8 cellular contexts compared by ENCODE assay signal in the genomic region with DNA sequence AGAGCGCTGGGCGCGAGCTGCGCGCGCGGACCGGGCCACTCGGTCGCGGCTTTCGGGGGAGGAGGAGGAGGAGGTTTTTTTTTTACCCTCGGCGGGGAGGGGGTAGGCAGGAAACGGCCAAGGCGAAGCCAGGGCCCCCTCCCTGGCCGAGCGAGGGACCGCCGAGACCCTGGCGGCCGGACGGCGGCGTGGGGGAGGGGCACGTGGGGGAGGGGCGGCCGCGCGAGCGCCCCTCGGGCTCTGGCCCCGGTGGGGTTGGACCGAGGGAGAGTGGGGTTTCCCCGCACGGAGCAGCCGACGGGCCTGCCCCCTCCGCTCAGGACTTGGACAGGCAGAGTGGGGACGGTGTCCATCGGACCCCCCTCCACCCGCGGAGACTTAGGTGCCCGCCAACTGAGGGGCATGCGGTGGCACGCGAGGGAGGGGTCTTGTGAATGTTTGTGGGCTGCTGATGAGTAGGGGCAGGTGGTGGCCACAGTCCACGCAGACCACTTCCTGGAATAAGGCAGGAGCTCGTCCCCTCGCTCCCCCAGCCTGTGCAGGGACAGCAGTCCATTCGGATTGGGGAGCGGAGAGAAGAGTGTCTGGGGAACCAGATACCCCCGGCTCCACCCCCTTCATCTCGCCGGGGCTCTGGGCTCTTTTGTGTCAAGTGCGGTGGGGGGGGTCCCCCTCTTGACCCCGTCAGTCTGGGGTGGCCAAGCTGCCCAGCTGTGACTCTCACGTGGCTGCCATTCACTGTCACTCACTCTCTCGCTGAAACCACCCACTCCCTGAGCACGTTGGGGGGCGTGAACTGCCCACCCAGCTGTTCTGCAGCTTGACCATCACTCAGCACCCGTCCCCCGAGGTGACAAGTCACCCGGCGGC. TPM values are rescaled to one million over a fixed set of nuclear protein-coding genes. Genes with fewer than 3 reads are reported as not detected.
DNase-seq lines count a peak whose midpoint lies in the region; ATAC-seq and TF ChIP-seq lines count a peak whose summit lies in the region.

No MANE protein-coding gene starts in this region.

- peak overlapping the region; percentile 75 for H3K27ac ChIP-seq in SJSA1
- peak overlapping the region; percentile 36 for H3K27ac ChIP-seq in right cardiac atrium (ENCODE audit: low read length)
- H3K27ac ChIP-seq in gastrocnemius medialis, result peak overlapping the region; percentile 77 to 89 (median 81)

- H3K27me3 ChIP-seq in SJSA1 (replicated peaks) (no peaks in the 10 kb centered on the region), adipocyte (replicated peaks; ENCODE audit: control insufficient read depth, insufficient read depth, low read length) (no peaks in the 10 kb centered on the region), right cardiac atrium (ENCODE audit: control insufficient read depth, insufficient read depth) (no peaks in the 10 kb centered on the region), gastrocnemius medialis (peaks cover 24 to 39% (median 28%) of the 10 kb centered on the region in 3 donors)

- in situ Hi-C loops in gastrocnemius medialis (cut with MboI; ENCODE audit: low sequenced_read_pairs in 4 of 4), result loop anchor here in 1 of 4 donors (25.0 kb wide), 1 partner anchor 148 kb away; no protein-coding TSS in a partner anchor

- under 1% methylated on average over 65 of the region's 65 CpGs for WGBS in right cardiac atrium

- no peak for TF ChIP-seq POLR2A in gastrocnemius medialis (IDR thresholded peaks at IDR 0.05)

- intact Hi-C loops in right cardiac atrium (cut with DNase I), result no loop called here
- intact Hi-C loops in gastrocnemius medialis (cut with DNase I; ENCODE audit: low total_unique reads), result loop anchor here (2.0 to 10.0 kb wide), 3 partner anchors 29 to 169 kb away; a partner anchor contains a TSS

- peaks cover 27% of the 10 kb centered on the region for H3K36me3 ChIP-seq in SJSA1
- H3K36me3 ChIP-seq in adipocyte (ENCODE audit: control insufficient read depth, insufficient read depth, low read length, severe bottlenecking), result peaks cover 10% of the 10 kb centered on the region
- no peaks in the 10 kb centered on the region for H3K36me3 ChIP-seq in gastrocnemius medialis

- H3K4me3 ChIP-seq in SJSA1, result peak overlapping the region; percentile 63
- peak overlapping the region; percentile 89 for H3K4me3 ChIP-seq in adipocyte (ENCODE audit: low read length)
- H3K4me3 ChIP-seq in right cardiac atrium (ENCODE audit: low read length), result peak overlapping the region; percentile 76
- peak overlapping the region; percentile 64 to 74 (median 68) for H3K4me3 ChIP-seq in gastrocnemius medialis

- ATAC-seq in HG03565 (IDR thresholded peaks at IDR 0.05; ENCODE audit: unreplicated experiment), result peak; percentile 27
- ATAC-seq in right cardiac atrium, result peak in 1 of 2 donors; percentile 0
- ATAC-seq in gastrocnemius medialis, result no peak
- no peak for ATAC-seq in HG03139 (IDR thresholded peaks at IDR 0.05; ENCODE audit: unreplicated experiment)

- H3K4me1 ChIP-seq in SJSA1 (replicated peaks), result peaks cover 37% of the 10 kb centered on the region
- H3K4me1 ChIP-seq in adipocyte (ENCODE audit: control insufficient read depth, insufficient read depth, low read length), result peaks cover 37% of the 10 kb centered on the region
- peaks cover 16% of the 10 kb centered on the region for H3K4me1 ChIP-seq in right cardiac atrium (ENCODE audit: control insufficient read depth, insufficient read depth, low read length)
- peaks cover 41 to 47% of the 10 kb centered on the region in 2 donors for H3K4me1 ChIP-seq in gastrocnemius medialis

- H3K9me3 ChIP-seq in SJSA1 (replicated peaks) (no peaks in the 10 kb centered on the region), adipocyte (ENCODE audit: control insufficient read depth, low read length) (no peaks in the 10 kb centered on the region), right cardiac atrium (ENCODE audit: control insufficient read depth, low read length) (no peaks in the 10 kb centered on the region), gastrocnemius medialis (no peaks in the 10 kb centered on the region)

- TF ChIP-seq CTCF in gastrocnemius medialis (IDR thresholded peaks at IDR 0.05 in 4 of 5, conservative IDR thresholded peaks at IDR 0.05 in 1 of 5), result no peak

- H3K9ac ChIP-seq in adipocyte (ENCODE audit: low read length), result peak overlapping the region; percentile 88

- DNase-seq in EL (peak; percentile 69), SJSA1 (ENCODE audit: low read depth in 1 of 2, low spot score in 2 of 2) (peak; percentile 78 to 80), adipocyte (ENCODE audit: low read depth) (peak; percentile 61), right cardiac atrium (peak; percentile 47 to 78 (median 77)), gastrocnemius medialis (peak in 1 of 2 donors; percentile 23), DMS153 treated with DMSO at 0.1 percent for 48 hours (lab: John Stamatoyannopoulos, UW; ENCODE audit: unreplicated experiment) (no peak)

RNA-seq across cellular contexts. Expression of a gene that starts 3.0 kb away (rescaled TPM):
- 58.3 and 101 TPM in 2 replicates for total RNA-seq in SJSA1 (2014; rRNA removed; shearing (Covaris generic))
- total RNA-seq in right cardiac atrium (10 to 100 TPM; 31.2 to 38.8 (median 35.0) TPM), gastrocnemius medialis (1 to 10 TPM; 5.4 to 7.7 (median 6.0) TPM)
- 45.3 TPM for polyA plus RNA-seq in right cardiac atrium

RNA-seq across cellular contexts. Expression of a gene that starts 27.8 kb away (rescaled TPM):
- total RNA-seq in SJSA1 (2014; rRNA removed; shearing (Covaris generic)), result 2.6 and 2.8 TPM in 2 replicates
- total RNA-seq in right cardiac atrium (10 to 100 TPM; 12.6 to 16.2 (median 15.4) TPM), gastrocnemius medialis (10 to 100 TPM in 2 of 4 donors, 1 to 10 TPM in 2; 4.1 to 14.7 (median 9.0) TPM)
- 12.1 TPM for polyA plus RNA-seq in right cardiac atrium

RNA-seq across cellular contexts. Expression of a gene that starts 28.2 kb away (rescaled TPM):
- total RNA-seq in SJSA1 (2014; rRNA removed; shearing (Covaris generic)), result 90.7 and 148 TPM in 2 replicates
- total RNA-seq in right cardiac atrium (100 to 1,000 TPM in 1 of 4 donors, 10 to 100 TPM in 3; 59.9 to 103 (median 95.6) TPM), gastrocnemius medialis (100 to 1,000 TPM in 2 of 4 donors, 10 to 100 TPM in 2; 57.4 to 133 (median 96.6) TPM)
- polyA plus RNA-seq in right cardiac atrium, result 160 TPM

RNA-seq across cellular contexts. Expression of a gene that starts 30.5 kb away (rescaled TPM):
- 0.42 TPM in 1 of 2 replicates, not detected in the other for total RNA-seq in SJSA1 (2014; rRNA removed; shearing (Covaris generic))
- 1 to 10 TPM in 3 of 4 donors, under 1 TPM in 1; 0.89 to 2.1 (median 1.5) TPM for total RNA-seq in right cardiac atrium
- 1.5 TPM for polyA plus RNA-seq in right cardiac atrium
- total RNA-seq in gastrocnemius medialis, result 1 to 10 TPM in 1 of 4 donors, under 1 TPM in 2, not detected in 1; 0.51 to 1.2 (median 0.62) TPM

RNA-seq across cellular contexts. Expression of a gene that starts 30.7 kb away (rescaled TPM):
- total RNA-seq in SJSA1 (2014; rRNA removed; shearing (Covaris generic)), result not detected in 2 replicates
- total RNA-seq in right cardiac atrium (10 to 100 TPM in 3 of 4 donors, 1 to 10 TPM in 1; 9.0 to 24.6 (median 16.3) TPM), gastrocnemius medialis (10 to 100 TPM; 18.8 to 56.8 (median 27.9) TPM)
- polyA plus RNA-seq in right cardiac atrium, result 74.5 TPM
